Comparison of ENCODE assay signal across 34 cellular contexts in genomic region chr5:15133456-15133965, GRCh38.
"Had no signal": no experiment of that assay in that cellular context is flagged by ENCODE, and none has a peak within 500 bp of the region (broad histone marks: within the 10 kb centered on the region; RNA-seq: fewer than 3 reads in every experiment).

No MANE protein-coding gene starts in this region.

- H3K4me1 ChIP-seq: ascending aorta had no signal

- H3K4me3 Mint-ChIP-seq: activated B cell treated with CpG ODN at 0.5 μM for 24 hours; activated CD4-positive, alpha-beta memory T cell treated with anti-CD3 and anti-CD28 coated beads for 36 hours; activated CD4-positive, alpha-beta T cell treated with anti-CD3 and anti-CD28 coated beads, Interleukin-2, amount 10 ng/mL, durations not matched to agents 24 days and 14 days; activated CD8-positive, alpha-beta T cell treated with anti-CD3 and anti-CD28 coated beads for 36 hours; activated naive CD4-positive, alpha-beta T cell treated with anti-CD3 and anti-CD28 coated beads for 36 hours; activated naive CD8-positive, alpha-beta T cell treated with anti-CD3 and anti-CD28 coated beads for 36 hours; activated T-cell treated with anti-CD3 and anti-CD28 coated beads, Interleukin-2, amount 50 U/mL, for 4 hours; activated T-cell treated with anti-CD3 and anti-CD28 coated beads, Interleukin-2, amount 50 U/mL, for 72 hours; activated T-helper 1 cell treated with anti-CD3 and anti-CD28 coated beads, Interleukin-12 subunit alpha, Interleukin-12 subunit beta, Interleukin-2, Interleukin-4 antibody, amounts not matched to agents 30 ng/mL and 10 ng/mL and 1 ng/mL, durations not matched to agents 14 hours and 24 hours and 36 hours; activated T-helper 17 cell treated with anti-CD3 and anti-CD28 coated beads, Interleukin-2, amount 50 U/mL, for 72 hours; brain; T-helper 1 cell treated with Interleukin-12 subunit alpha and Interleukin-12 subunit beta and Interleukin-4 antibody, amounts not matched to agents 30 μg/mL and 1 μg/mL, for 36 hours; T-helper 2 cell treated with Interferon-gamma antibody and Interleukin-4, amounts not matched to agents 5 μg/mL and 100 μg/mL, for 36 hours had no signal

- H3K27me3 ChIP-seq: ascending aorta, cardiac muscle cell had no signal

- DNase-seq: activated B cell treated with CpG ODN at 0.5 μM for 24 hours; activated CD4-positive, alpha-beta memory T cell treated with anti-CD3 and anti-CD28 coated beads for 36 hours; activated CD4-positive, alpha-beta T cell treated with anti-CD3 and anti-CD28 coated beads, Interleukin-2, amount 10 ng/mL, durations not matched to agents 24 days and 14 days; activated CD4-positive, alpha-beta T cell treated with anti-CD3 and anti-CD28 coated beads, Interleukin-2, amount 50 U/mL, for 1 hour; activated CD4-positive, alpha-beta T cell treated with anti-CD3 and anti-CD28 coated beads, Interleukin-2, amount 50 U/mL, for 4 hours; activated CD4-positive, CD25-positive, alpha-beta regulatory T cell treated with anti-CD3 and anti-CD28 coated beads, Interleukin-2, amount 50 U/mL, for 72 hours; activated CD8-positive, alpha-beta memory T cell treated with anti-CD3 and anti-CD28 coated beads, Interleukin-2, amount 50 U/mL, for 4 hours; activated CD8-positive, alpha-beta T cell treated with anti-CD3 and anti-CD28 coated beads for 36 hours; activated effector memory CD4-positive, alpha-beta T cell treated with anti-CD3 and anti-CD28 coated beads, Interleukin-2, amount 50 U/mL, for 16 hours; activated gamma-delta T cell treated with Interleukin-2 at 50 U/mL for 16 hours; activated naive CD4-positive, alpha-beta T cell; activated naive CD4-positive, alpha-beta T cell treated with anti-CD3 and anti-CD28 coated beads for 36 hours; activated naive CD4-positive, alpha-beta T cell treated with anti-CD3 and anti-CD28 coated beads, Interleukin-2, amount 50 U/mL, for 16 hours; activated naive CD8-positive, alpha-beta T cell treated with anti-CD3 and anti-CD28 coated beads for 36 hours; activated T-cell treated with anti-CD3 and anti-CD28 coated beads for 4 hours; activated T-cell treated with anti-CD3 and anti-CD28 coated beads, Interleukin-2, amount 50 U/mL, for 1 hour; activated T-cell treated with anti-CD3 and anti-CD28 coated beads, Interleukin-2, amount 50 U/mL, for 4 hours; activated T-cell treated with anti-CD3 and anti-CD28 coated beads, Interleukin-2, amount 50 U/mL, for 72 hours; amygdala; anterior cingulate cortex; central memory CD4-positive, alpha-beta T cell; SW 1271; T-helper 1 cell; T-helper 2 cell; T-helper 9 cell had no signal

- H3K4me3 ChIP-seq: ascending aorta, cardiac muscle cell had no signal

- H3K27ac ChIP-seq: ascending aorta, cardiac muscle cell, VCaP had no signal

- H3K36me3 Mint-ChIP-seq: activated CD4-positive, alpha-beta memory T cell treated with anti-CD3 and anti-CD28 coated beads for 36 hours; activated naive CD8-positive, alpha-beta T cell treated with anti-CD3 and anti-CD28 coated beads for 36 hours; brain had no signal

- H3K4me1 Mint-ChIP-seq: activated B cell treated with CpG ODN at 0.5 μM for 24 hours; activated CD4-positive, alpha-beta T cell treated with anti-CD3 and anti-CD28 coated beads, Interleukin-2, amount 10 ng/mL, durations not matched to agents 24 days and 14 days; activated naive CD8-positive, alpha-beta T cell treated with anti-CD3 and anti-CD28 coated beads for 36 hours; activated T-helper 17 cell treated with anti-CD3 and anti-CD28 coated beads, Interleukin-2, amount 50 U/mL, for 72 hours; brain had no signal

- H3K36me3 ChIP-seq: ascending aorta, cardiac muscle cell had no signal

- H3K27me3 Mint-ChIP-seq: activated B cell treated with CpG ODN at 0.5 μM for 24 hours; activated CD4-positive, alpha-beta memory T cell treated with anti-CD3 and anti-CD28 coated beads for 36 hours; activated CD4-positive, alpha-beta T cell treated with anti-CD3 and anti-CD28 coated beads, Interleukin-2, amount 10 ng/mL, durations not matched to agents 24 days and 14 days; activated CD8-positive, alpha-beta T cell treated with anti-CD3 and anti-CD28 coated beads for 36 hours; activated naive CD8-positive, alpha-beta T cell treated with anti-CD3 and anti-CD28 coated beads for 36 hours; activated T-helper 17 cell treated with anti-CD3 and anti-CD28 coated beads, Interleukin-2, amount 50 U/mL, for 72 hours had no signal

- H3K9me3 Mint-ChIP-seq: activated B cell treated with CpG ODN at 0.5 μM for 24 hours; T-helper 1 cell treated with Interleukin-12 subunit alpha and Interleukin-12 subunit beta and Interleukin-4 antibody, amounts not matched to agents 30 μg/mL and 1 μg/mL, for 36 hours had no signal

- H3K27ac Mint-ChIP-seq: activated B cell treated with CpG ODN at 0.5 μM for 24 hours; activated CD4-positive, alpha-beta memory T cell treated with anti-CD3 and anti-CD28 coated beads for 36 hours; activated CD4-positive, alpha-beta T cell treated with anti-CD3 and anti-CD28 coated beads, Interleukin-2, amount 10 ng/mL, durations not matched to agents 24 days and 14 days; activated CD8-positive, alpha-beta T cell treated with anti-CD3 and anti-CD28 coated beads for 36 hours; activated naive CD4-positive, alpha-beta T cell treated with anti-CD3 and anti-CD28 coated beads for 36 hours; activated naive CD4-positive, alpha-beta T cell treated with anti-CD3 and anti-CD28 coated beads, Interleukin-2, amount 50 U/mL, for 72 hours; activated naive CD8-positive, alpha-beta T cell treated with anti-CD3 and anti-CD28 coated beads for 36 hours; activated T-cell treated with anti-CD3 and anti-CD28 coated beads, Interleukin-2, amount 50 U/mL, for 72 hours; activated T-helper 1 cell treated with anti-CD3 and anti-CD28 coated beads, Interleukin-12 subunit alpha, Interleukin-12 subunit beta, Interleukin-2, Interleukin-4 antibody, amounts not matched to agents 30 ng/mL and 10 ng/mL and 1 ng/mL, durations not matched to agents 14 hours and 24 hours and 36 hours; activated T-helper 17 cell treated with anti-CD3 and anti-CD28 coated beads, Interleukin-2, amount 50 U/mL, for 72 hours; brain; T-helper 1 cell treated with Interleukin-12 subunit alpha and Interleukin-12 subunit beta and Interleukin-4 antibody, amounts not matched to agents 30 μg/mL and 1 μg/mL, for 36 hours; T-helper 2 cell treated with Interferon-gamma antibody and Interleukin-4, amounts not matched to agents 5 μg/mL and 100 μg/mL, for 36 hours had no signal

- ATAC-seq: activated CD8-positive, alpha-beta T cell treated with anti-CD3 and anti-CD28 coated beads for 36 hours; activated naive CD4-positive, alpha-beta T cell treated with anti-CD3 and anti-CD28 coated beads, Interleukin-2, amount 50 U/mL, for 72 hours; activated T-cell treated with anti-CD3 and anti-CD28 coated beads, Interleukin-2, amount 50 U/mL, for 4 hours; activated T-cell treated with anti-CD3 and anti-CD28 coated beads, Interleukin-2, amount 50 U/mL, for 72 hours; activated T-helper 17 cell treated with anti-CD3 and anti-CD28 coated beads, Interleukin-2, amount 50 U/mL, for 72 hours had no signal

- H3K9me3 ChIP-seq: ascending aorta had no signal
